Comparison of ENCODE assay signal across 26 cellular contexts in genomic region chr5:113800686-113801085, GRCh38.
"Had no signal": no experiment of that assay in that cellular context is flagged by ENCODE, and none has a peak within 500 bp of the region (broad histone marks: within the 10 kb centered on the region; RNA-seq: fewer than 3 reads in every experiment).

No MANE protein-coding gene starts in this region.

- H3K36me3 ChIP-seq: stomach, suprapubic skin, thoracic aorta, thyroid gland, tibial artery, tibial nerve, transverse colon, upper lobe of left lung, upper lobe of right lung, uterus, vagina had no signal

- DNase-seq: stimulated activated CD4-positive, alpha-beta T cell treated with anti-CD3 and anti-CD28 coated beads, Interleukin-2, amount 100 ng/mL, for 48 hours; stimulated activated CD4-positive, alpha-beta T cell treated with anti-CD3 and anti-CD28 coated beads, Interleukin-4, amount 100 ng/mL, for 1 hour; stimulated activated CD4-positive, alpha-beta T cell treated with anti-CD3 and anti-CD28 coated beads, Interleukin-4, amount 100 ng/mL, for 24 hours; stimulated activated CD4-positive, alpha-beta T cell treated with anti-CD3 and anti-CD28 coated beads, Interleukin-4, amount 100 ng/mL, for 4 hours; stimulated activated CD8-positive, alpha-beta memory T cell treated with anti-CD3 and anti-CD28 coated beads, Interleukin-4, amount 100 ng/mL, for 48 hours; stimulated activated naive B cell treated with anti-CD40 and anti-IgM and Interleukin-4, amounts not matched to agents 10 μg/mL and 1 μg/mL and 100 μg/mL, for 72 hours; stimulated activated naive CD4-positive, alpha-beta T cell; stimulated activated naive CD4-positive, alpha-beta T cell treated with Interleukin-2 at 50 U/mL for 16 hours; stimulated activated naive CD8-positive, alpha-beta T cell treated with anti-CD3 and anti-CD28 coated beads, Interleukin-15, amount 100 ng/mL, for 72 hours; stimulated activated naive CD8-positive, alpha-beta T cell treated with anti-CD3 and anti-CD28 coated beads, Interleukin-15, Interleukin-2, amounts not matched to agents 100 U/mL and 50 U/mL, for 24 hours; stomach; substantia nigra; testis; thyroid gland; tibial artery; transverse colon; trophoblast cell; upper lobe of left lung; upper lobe of right lung; uterus had no signal

- H3K4me3 ChIP-seq: stomach, suprapubic skin, testis, thoracic aorta, thyroid gland, tibial artery, tibial nerve, transverse colon, upper lobe of left lung, upper lobe of right lung, uterus, vagina had no signal

- ATAC-seq: stimulated activated effector memory CD8-positive, alpha-beta T cell treated with anti-CD3 and anti-CD28 coated beads, Interleukin-12 subunit alpha, Interleukin-12 subunit beta, amount 100 ng/mL, for 72 hours; stimulated activated memory B cell treated with anti-CD40 and anti-IgM and Interleukin-4, amounts not matched to agents 10 μg/mL and 1 μg/mL and 100 μg/mL, for 72 hours; stimulated activated naive B cell treated with anti-CD40 and anti-IgM and Interleukin-4, amounts not matched to agents 10 μg/mL and 1 μg/mL and 100 μg/mL, for 72 hours; stimulated activated naive CD8-positive, alpha-beta T cell treated with anti-CD3 and anti-CD28 coated beads, Interleukin-15, amount 100 ng/mL, for 72 hours; stimulated activated naive CD8-positive, alpha-beta T cell treated with anti-CD3 and anti-CD28 coated beads, Interleukin-15, Interleukin-2, amounts not matched to agents 100 U/mL and 50 U/mL, for 24 hours; upper lobe of right lung had no signal

- H3K27me3 ChIP-seq: stomach, testis, thyroid gland, tibial artery, tibial nerve, transverse colon, upper lobe of left lung, upper lobe of right lung, uterus, vagina had no signal

- H3K4me1 ChIP-seq: stomach, suprapubic skin, testis, thyroid gland, tibial artery, tibial nerve, transverse colon, upper lobe of left lung, uterus, vagina had no signal

- H3K27ac ChIP-seq: stomach, suprapubic skin, testis, thoracic aorta, thyroid gland, tibial artery, tibial nerve, transverse colon, upper lobe of left lung, upper lobe of right lung, uterus, vagina had no signal
